Comparison of ENCODE assay signal across 26 cellular contexts in genomic region chr1:51780927-51781326, GRCh38.
"Had no signal": no experiment of that assay in that cellular context is flagged by ENCODE, and none has a peak within 500 bp of the region (broad histone marks: within the 10 kb centered on the region; RNA-seq: fewer than 3 reads in every experiment).

No MANE protein-coding gene starts in this region.

- H3K27me3 ChIP-seq: left lung, ovary, right atrium auricular region, spleen, tibial nerve had no signal

- H3K27ac ChIP-seq: left lung, ovary, right atrium auricular region, skin epidermis, spleen, tibial nerve had no signal

- H3K4me1 Mint-ChIP-seq: immature natural killer cell had no signal

- H3K27me3 Mint-ChIP-seq: naive thymus-derived CD4-positive, alpha-beta T cell; natural killer cell treated with Interleukin-12 subunit alpha and Interleukin-12 subunit beta and Interleukin-15 and Interleukin-18, amount 100 ng/mL, for 72 hours; progenitor cell of endocrine pancreas; stimulated activated memory B cell treated with anti-CD40 and anti-IgM and Interleukin-4, amounts not matched to agents 10 μg/mL and 1 μg/mL and 100 μg/mL, for 72 hours; stimulated activated naive CD8-positive, alpha-beta T cell treated with anti-CD3 and anti-CD28 coated beads, Interleukin-15, amount 100 ng/mL, for 72 hours; type B pancreatic cell had no signal

- H3K36me3 ChIP-seq: ovary had no signal

- H3K27ac Mint-ChIP-seq: natural killer cell treated with Interleukin-12 subunit alpha and Interleukin-12 subunit beta and Interleukin-15 and Interleukin-18, amount 100 ng/mL, for 72 hours; progenitor cell of endocrine pancreas; stimulated activated memory B cell treated with anti-CD40 and anti-IgM and Interleukin-4, amounts not matched to agents 10 μg/mL and 1 μg/mL and 100 μg/mL, for 72 hours; type B pancreatic cell had no signal

- H3K9me3 Mint-ChIP-seq: immature natural killer cell; naive thymus-derived CD4-positive, alpha-beta T cell; natural killer cell treated with Interleukin-12 subunit alpha and Interleukin-12 subunit beta and Interleukin-15 and Interleukin-18, amount 100 ng/mL, for 72 hours; stimulated activated memory B cell treated with anti-CD40 and anti-IgM and Interleukin-4, amounts not matched to agents 10 μg/mL and 1 μg/mL and 100 μg/mL, for 72 hours; stimulated activated naive CD8-positive, alpha-beta T cell treated with anti-CD3 and anti-CD28 coated beads, Interleukin-15, amount 100 ng/mL, for 72 hours; type B pancreatic cell had no signal

- H3K9me3 ChIP-seq: left lung, mucosa of descending colon, ovary, right atrium auricular region, spleen, tibial nerve had no signal

- ATAC-seq: left colon; left lung; mucosa of descending colon; naive thymus-derived CD4-positive, alpha-beta T cell; natural killer cell treated with Interleukin-12 subunit alpha and Interleukin-12 subunit beta and Interleukin-15 and Interleukin-18, amount 100 ng/mL, for 72 hours; sciatic nerve; stimulated activated memory B cell treated with anti-CD40 and anti-IgM and Interleukin-4, amounts not matched to agents 10 μg/mL and 1 μg/mL and 100 μg/mL, for 72 hours; stimulated activated naive CD8-positive, alpha-beta T cell treated with anti-CD3 and anti-CD28 coated beads, Interleukin-15, amount 100 ng/mL, for 72 hours had no signal

- H3K4me3 ChIP-seq: left lung, lung, mucosa of descending colon, ovary, right atrium auricular region, skin epidermis, spleen, tibial nerve had no signal

- H3K4me3 Mint-ChIP-seq: immature natural killer cell; naive thymus-derived CD4-positive, alpha-beta T cell; natural killer cell treated with Interleukin-12 subunit alpha and Interleukin-12 subunit beta and Interleukin-15 and Interleukin-18, amount 100 ng/mL, for 72 hours; stimulated activated memory B cell treated with anti-CD40 and anti-IgM and Interleukin-4, amounts not matched to agents 10 μg/mL and 1 μg/mL and 100 μg/mL, for 72 hours; stimulated activated naive CD8-positive, alpha-beta T cell treated with anti-CD3 and anti-CD28 coated beads, Interleukin-15, amount 100 ng/mL, for 72 hours; type B pancreatic cell had no signal

- FAIRE-seq: islet of Langerhans, kidney, urothelium cell line had no signal

- DNase-seq: head of caudate nucleus; hippocampal formation; immature natural killer cell; kidney; left colon; left lung; midbrain; mucosa of descending colon; naive thymus-derived CD4-positive, alpha-beta T cell; ovary; spleen; stimulated activated CD4-positive, alpha-beta T cell treated with anti-CD3 and anti-CD28 coated beads, Interleukin-4, amount 100 ng/mL, for 24 hours; stimulated activated naive CD4-positive, alpha-beta T cell treated with Interleukin-2 at 50 U/mL for 16 hours; stimulated activated naive CD8-positive, alpha-beta T cell treated with anti-CD3 and anti-CD28 coated beads, Interleukin-15, amount 100 ng/mL, for 72 hours; substantia nigra had no signal
